16 cellular contexts compared by ENCODE assay signal in genomic region chr14:55077691-55078151, GRCh38. TPM values are rescaled to one million over a fixed set of nuclear protein-coding genes. Genes with fewer than 3 reads are reported as not detected.
DNase-seq lines count a peak whose midpoint lies in the region; ATAC-seq and TF ChIP-seq lines count a peak whose summit lies in the region.
"Had no signal": no experiment of that assay in that cellular context is flagged by ENCODE, and none has a peak within 500 bp of the region (broad histone marks: within the 10 kb centered on the region; RNA-seq: fewer than 3 reads in every experiment).

No MANE protein-coding gene starts in this region.

- H3K27ac ChIP-seq in brain microvascular endothelial cell, result no peak overlapping the region
- no peak overlapping the region for H3K27ac ChIP-seq in CD4-positive, alpha-beta T cell (ENCODE audit: low read depth, low read length)
- no peak overlapping the region for H3K27ac ChIP-seq in naive thymus-derived CD4-positive, alpha-beta T cell (ENCODE audit: low read depth, low read length)
- H3K27ac ChIP-seq: BLaER1, HL-60 had no signal

- in situ Hi-C loops in brain microvascular endothelial cell (cut with HindIII; ENCODE audit: low pct_ligation_motif_present, low sequenced_read_pairs), result no loop called here

- H3K4me3 Mint-ChIP-seq in CD4-positive, alpha-beta T cell, result no peak overlapping the region
- H3K4me3 Mint-ChIP-seq in naive thymus-derived CD4-positive, alpha-beta T cell, result no peak overlapping the region
- no peak overlapping the region for H3K4me3 Mint-ChIP-seq in activated CD8-positive, alpha-beta memory T cell treated with anti-CD3 and anti-CD28 coated beads, Interleukin-2, amount 10 ng/mL, durations not matched to agents 7 days and 5 days
- H3K4me3 Mint-ChIP-seq: activated T-cell treated with anti-CD3 and anti-CD28 coated beads, Interleukin-2, amount 50 U/mL, for 4 hours had no signal

- no peaks in the 10 kb centered on the region for H3K9me3 ChIP-seq in CD4-positive, alpha-beta T cell (ENCODE audit: control insufficient read depth, low read length)
- H3K9me3 ChIP-seq in naive thymus-derived CD4-positive, alpha-beta T cell (ENCODE audit: control insufficient read depth in 2 of 3, low read length in 3 of 3), result no peaks in the 10 kb centered on the region
- H3K9me3 ChIP-seq: BLaER1 had no signal

- intact Hi-C loops in CD4-positive, alpha-beta T cell (cut with DNase I, micrococcal nuclease), result no loop called here
- intact Hi-C loops in naive thymus-derived CD4-positive, alpha-beta T cell (cut with micrococcal nuclease), result no loop called here

- no peaks in the 10 kb centered on the region for H3K27me3 Mint-ChIP-seq in CD4-positive, alpha-beta T cell
- H3K27me3 Mint-ChIP-seq in naive thymus-derived CD4-positive, alpha-beta T cell, result peaks cover 0 to 6% (median 0%) of the 10 kb centered on the region in 5 donors
- no peaks in the 10 kb centered on the region for H3K27me3 Mint-ChIP-seq in activated CD8-positive, alpha-beta memory T cell treated with anti-CD3 and anti-CD28 coated beads, Interleukin-2, amount 10 ng/mL, durations not matched to agents 7 days and 5 days

- H3K4me1 Mint-ChIP-seq in CD4-positive, alpha-beta T cell (ENCODE audit: low read depth), result peaks cover 25% of the 10 kb centered on the region
- peaks cover 9 to 23% (median 15%) of the 10 kb centered on the region in 7 donors for H3K4me1 Mint-ChIP-seq in naive thymus-derived CD4-positive, alpha-beta T cell
- peaks cover 27% of the 10 kb centered on the region for H3K4me1 Mint-ChIP-seq in activated CD8-positive, alpha-beta memory T cell treated with anti-CD3 and anti-CD28 coated beads, Interleukin-2, amount 10 ng/mL, durations not matched to agents 7 days and 5 days

- no peak for TF ChIP-seq CTCF in brain microvascular endothelial cell (IDR thresholded peaks at IDR 0.05; ENCODE audit: low read depth, low read length, missing control alignments)
- TF ChIP-seq CTCF in retinal pigment epithelial cell (conservative IDR thresholded peaks at IDR 0.05; ENCODE audit: low read depth, low read length), result no peak
- no peak for TF ChIP-seq CTCF in CD4-positive, alpha-beta T cell (IDR thresholded peaks at IDR 0.05)

- H3K36me3 Mint-ChIP-seq in CD4-positive, alpha-beta T cell (ENCODE audit: low read depth), result no peaks in the 10 kb centered on the region
- no peaks in the 10 kb centered on the region for H3K36me3 Mint-ChIP-seq in naive thymus-derived CD4-positive, alpha-beta T cell
- no peaks in the 10 kb centered on the region for H3K36me3 Mint-ChIP-seq in activated CD8-positive, alpha-beta memory T cell treated with anti-CD3 and anti-CD28 coated beads, Interleukin-2, amount 10 ng/mL, durations not matched to agents 7 days and 5 days

- no peaks in the 10 kb centered on the region for H3K27me3 ChIP-seq in brain microvascular endothelial cell (replicated peaks)
- no peaks in the 10 kb centered on the region for H3K27me3 ChIP-seq in CD4-positive, alpha-beta T cell (ENCODE audit: control insufficient read depth, insufficient read depth, low read length)
- H3K27me3 ChIP-seq in naive thymus-derived CD4-positive, alpha-beta T cell (ENCODE audit: control insufficient read depth in 2 of 2, insufficient read depth in 2 of 2, low read length in 2 of 2), result no peaks in the 10 kb centered on the region
- H3K27me3 ChIP-seq: BLaER1 had no signal

- peaks cover 0 to 2% of the 10 kb centered on the region in 2 donors for H3K4me1 ChIP-seq in naive thymus-derived CD4-positive, alpha-beta T cell (ENCODE audit: control insufficient read depth in 2 of 2, insufficient read depth in 2 of 2, low read length in 2 of 2)

- H3K27ac Mint-ChIP-seq in CD4-positive, alpha-beta T cell, result no peak overlapping the region
- no peak overlapping the region for H3K27ac Mint-ChIP-seq in naive thymus-derived CD4-positive, alpha-beta T cell
- H3K27ac Mint-ChIP-seq in activated CD8-positive, alpha-beta memory T cell treated with anti-CD3 and anti-CD28 coated beads, Interleukin-2, amount 10 ng/mL, durations not matched to agents 7 days and 5 days, result no peak overlapping the region

- no peak for ATAC-seq in CD4-positive, alpha-beta T cell (ENCODE audit: poor library complexity)
- no peak for ATAC-seq in naive thymus-derived CD4-positive, alpha-beta T cell
- no peak for ATAC-seq in activated CD8-positive, alpha-beta memory T cell treated with anti-CD3 and anti-CD28 coated beads, Interleukin-2, amount 10 ng/mL, durations not matched to agents 7 days and 5 days

- H3K4me3 ChIP-seq in brain microvascular endothelial cell (ENCODE audit: low read depth, low read length) (no peak overlapping the region), retinal pigment epithelial cell (ENCODE audit: low read length) (no peak overlapping the region)
- no peak overlapping the region for H3K4me3 ChIP-seq in naive thymus-derived CD4-positive, alpha-beta T cell (ENCODE audit: low read length)
- H3K4me3 ChIP-seq: BLaER1 had no signal

- DNase-seq in HT-29 (ENCODE audit: low spot score) (peak; percentile 91), brain microvascular endothelial cell (peak; percentile 14), iPS-NIHi11 (ENCODE audit: low spot score) (peak; percentile 37), retinal pigment epithelial cell (ENCODE audit: low read depth) (peak; percentile 97), Kasumi-1 (lab: John Stamatoyannopoulos, UW) (no peak)
- no peak for DNase-seq in CD4-positive, alpha-beta T cell
- no peak for DNase-seq in naive thymus-derived CD4-positive, alpha-beta T cell
- DNase-seq in activated CD8-positive, alpha-beta memory T cell treated with anti-CD3 and anti-CD28 coated beads, Interleukin-2, amount 10 ng/mL, durations not matched to agents 7 days and 5 days, result no peak
- DNase-seq: activated T-cell treated with anti-CD3 and anti-CD28 coated beads, Interleukin-2, amount 50 U/mL, for 4 hours; aorta; GF-D8; NCI-H1048; NCI-H345; SHP77 treated with DMSO at 0.1 percent for 48 hours had no signal

- POLR2A ChIA-PET in CD4-positive, alpha-beta T cell (lab: Charles Lee), result no interaction called here
- POLR2A ChIA-PET in naive thymus-derived CD4-positive, alpha-beta T cell (lab: Charles Lee), result interaction anchor here (1.2 kb wide), 1 partner anchor 12 kb away, joined by 4 read pairs; no protein-coding TSS in a partner anchor

- CTCF ChIA-PET in CD4-positive, alpha-beta T cell (lab: Charles Lee), result interaction anchor here (2.9 kb wide), 1 partner anchor 26 kb away, joined by 9 read pairs; the partner anchor contains the start of gene MAPK1IP1L
- CTCF ChIA-PET in naive thymus-derived CD4-positive, alpha-beta T cell (lab: Charles Lee), result no interaction called here
- CTCF ChIA-PET in activated CD8-positive, alpha-beta memory T cell treated with anti-CD3 and anti-CD28 coated beads, Interleukin-2, amount 10 ng/mL, durations not matched to agents 7 days and 5 days (lab: Charles Lee), result interaction anchor here (1.3 to 2.1 kb wide), 3 partner anchors 11 to 339 kb away, joined by 4 to 7 read pairs (median 7); no protein-coding TSS in a partner anchor

- H3K9me3 Mint-ChIP-seq in CD4-positive, alpha-beta T cell, result no peaks in the 10 kb centered on the region
- no peaks in the 10 kb centered on the region for H3K9me3 Mint-ChIP-seq in naive thymus-derived CD4-positive, alpha-beta T cell
- no peaks in the 10 kb centered on the region for H3K9me3 Mint-ChIP-seq in activated CD8-positive, alpha-beta memory T cell treated with anti-CD3 and anti-CD28 coated beads, Interleukin-2, amount 10 ng/mL, durations not matched to agents 7 days and 5 days (ENCODE audit: low read depth)
- H3K9me3 Mint-ChIP-seq: activated T-cell treated with anti-CD3 and anti-CD28 coated beads, Interleukin-2, amount 50 U/mL, for 4 hours had no signal

- no peaks in the 10 kb centered on the region for H3K36me3 ChIP-seq in brain microvascular endothelial cell (replicated peaks)
- H3K36me3 ChIP-seq in naive thymus-derived CD4-positive, alpha-beta T cell (ENCODE audit: control insufficient read depth in 2 of 3, insufficient read depth in 3 of 3, low read length in 3 of 3), result no peaks in the 10 kb centered on the region
- H3K36me3 ChIP-seq: BLaER1 had no signal

RNA-seq across cellular contexts. Expression of gene MAPK1IP1L, which starts 26.3 kb away (rescaled TPM):
- total RNA-seq in HT-29 (2014; rRNA removed; shearing (Covaris generic)), result 15.9 and 29.5 TPM in 2 replicates
- total RNA-seq in CD4-positive, alpha-beta T cell, result 100 to 1,000 TPM; 198 to 207 TPM
- total RNA-seq in naive thymus-derived CD4-positive, alpha-beta T cell, result 100 to 1,000 TPM in 3 of 5 experiments, 10 to 100 TPM in 2; 65.1 to 143 (median 111) TPM
- 10 to 100 TPM; 63.1 to 79.7 TPM for polyA plus RNA-seq in naive thymus-derived CD4-positive, alpha-beta T cell
- total RNA-seq in activated CD8-positive, alpha-beta memory T cell treated with anti-CD3 and anti-CD28 coated beads, Interleukin-2, amount 10 ng/mL, durations not matched to agents 7 days and 5 days, result 100 to 1,000 TPM in 1 of 2 experiments, 10 to 100 TPM in 1; 90.2 to 110 TPM

RNA-seq across cellular contexts. Expression of gene SOCS4, which starts 50.7 kb away (rescaled TPM):
- total RNA-seq in HT-29 (2014; rRNA removed; shearing (Covaris generic)), result 5.3 and 5.8 TPM in 2 replicates
- total RNA-seq in CD4-positive, alpha-beta T cell, result 10 to 100 TPM; 19.5 to 20.7 TPM
- total RNA-seq in naive thymus-derived CD4-positive, alpha-beta T cell, result 10 to 100 TPM; 21.2 to 30.3 (median 22.1) TPM
- 1 to 10 TPM; 1.2 to 2.2 TPM for polyA plus RNA-seq in naive thymus-derived CD4-positive, alpha-beta T cell
- 10 to 100 TPM; 35.3 to 41.9 TPM for total RNA-seq in activated CD8-positive, alpha-beta memory T cell treated with anti-CD3 and anti-CD28 coated beads, Interleukin-2, amount 10 ng/mL, durations not matched to agents 7 days and 5 days

RNA-seq across cellular contexts. Expression of gene WDHD1, which starts 50.8 kb away (rescaled TPM):
- total RNA-seq in HT-29 (2014; rRNA removed; shearing (Covaris generic)), result 4.3 and 5.0 TPM in 2 replicates
- 1 to 10 TPM; 1.8 to 2.2 TPM for total RNA-seq in CD4-positive, alpha-beta T cell
- 10 to 100 TPM in 1 of 5 experiments, 1 to 10 TPM in 4; 2.6 to 26.6 (median 3.6) TPM for total RNA-seq in naive thymus-derived CD4-positive, alpha-beta T cell
- 1 to 10 TPM; 1.6 to 1.7 TPM for polyA plus RNA-seq in naive thymus-derived CD4-positive, alpha-beta T cell
- 10 to 100 TPM; 57.4 to 57.7 TPM for total RNA-seq in activated CD8-positive, alpha-beta memory T cell treated with anti-CD3 and anti-CD28 coated beads, Interleukin-2, amount 10 ng/mL, durations not matched to agents 7 days and 5 days

RNA-seq across cellular contexts. Expression of gene LGALS3, which starts 51.3 kb away (rescaled TPM):
- 165 and 178 TPM in 2 replicates for total RNA-seq in HT-29 (2014; rRNA removed; shearing (Covaris generic))
- 10 to 100 TPM; 11.7 to 12.1 TPM for total RNA-seq in CD4-positive, alpha-beta T cell
- total RNA-seq in naive thymus-derived CD4-positive, alpha-beta T cell, result 10 to 100 TPM in 4 of 5 experiments, 1 to 10 TPM in 1; 7.5 to 71.7 (median 12.4) TPM
- under 1 TPM; 0.35 to 0.51 TPM for polyA plus RNA-seq in naive thymus-derived CD4-positive, alpha-beta T cell
- 100 to 1,000 TPM in 1 of 2 experiments, 10 to 100 TPM in 1; 88.3 to 138 TPM for total RNA-seq in activated CD8-positive, alpha-beta memory T cell treated with anti-CD3 and anti-CD28 coated beads, Interleukin-2, amount 10 ng/mL, durations not matched to agents 7 days and 5 days

Comparison
In these comparisons a context has a peak if more than half of its experiments do, and no peak if none do; other contexts are left out.
1. DNase-seq: peak in HT-29 (single experiment), brain microvascular endothelial cell (single experiment), iPS-NIHi11 (single experiment) and retinal pigment epithelial cell (single experiment); none in Kasumi-1 (0 of 2), CD4-positive, alpha-beta T cell (0 of 10), naive thymus-derived CD4-positive, alpha-beta T cell (0 of 9) and activated CD8-positive, alpha-beta memory T cell treated with anti-CD3 and anti-CD28 coated beads, Interleukin-2, amount 10 ng/mL, durations not matched to agents 7 days and 5 days (single experiment).